Comparison of ENCODE assay signal across 8 cellular contexts in the genomic region with DNA sequence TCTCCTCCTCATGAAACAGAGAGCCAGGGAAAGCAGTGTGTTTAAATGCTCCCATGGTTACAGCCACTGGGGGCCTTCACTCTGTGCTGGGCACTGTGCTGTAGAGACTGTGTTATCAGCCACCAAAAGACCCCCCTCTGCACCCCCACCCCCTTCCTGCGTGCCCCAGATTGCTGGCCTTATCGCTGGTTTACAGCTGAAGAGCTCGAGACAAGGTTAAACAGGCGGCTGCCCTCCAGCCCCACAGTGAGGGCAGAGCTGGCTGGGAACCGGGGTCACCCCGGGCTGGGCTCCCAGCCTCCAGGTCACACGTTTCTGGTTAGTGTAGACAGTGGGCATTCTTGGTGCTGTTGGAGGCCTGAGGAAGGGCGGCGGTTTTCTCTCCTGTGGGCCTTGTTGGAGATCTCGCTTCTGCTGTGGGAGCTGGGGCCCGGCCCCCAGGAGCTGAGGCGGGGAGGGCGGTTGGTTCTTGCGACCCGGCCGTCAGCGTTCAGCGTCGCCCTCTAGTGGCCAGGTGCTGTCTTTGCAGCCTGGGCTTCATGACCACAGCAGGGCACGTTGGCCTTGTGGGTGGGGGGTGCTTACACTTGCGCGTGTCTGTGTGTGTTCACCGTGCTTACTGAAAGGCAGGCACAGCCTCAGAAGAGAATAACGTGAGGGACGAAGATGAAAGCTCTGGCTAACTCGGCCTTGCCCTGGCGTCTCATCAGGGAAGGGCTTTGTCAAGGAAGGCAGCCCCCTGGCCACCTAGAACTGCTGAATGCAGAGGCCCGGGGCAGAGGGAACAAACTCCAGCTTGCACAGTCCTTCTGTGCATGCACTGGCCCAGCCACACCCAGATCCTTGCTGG. TPM values are rescaled to one million over a fixed set of nuclear protein-coding genes. Genes with fewer than 3 reads are reported as not detected.
DNase-seq lines count a peak whose midpoint lies in the region; ATAC-seq, FAIRE-seq and TF ChIP-seq lines count a peak whose summit lies in the region.
"Had no signal": no experiment of that assay in that cellular context is flagged by ENCODE, and none has a peak within 500 bp of the region (broad histone marks: within the 10 kb centered on the region; RNA-seq: fewer than 3 reads in every experiment).

No MANE protein-coding gene starts in this region.

- no peak for TF ChIP-seq EP300 in upper lobe of left lung (IDR thresholded peaks at IDR 0.05)

- no peak for TF ChIP-seq POLR2A in upper lobe of left lung (IDR thresholded peaks at IDR 0.05)

- ATAC-seq in upper lobe of left lung (ENCODE audit: low FRiP score in 2 of 2) = peak; percentile 69 to 70
- ATAC-seq in GM19463 (IDR thresholded peaks at IDR 0.05; ENCODE audit: unreplicated experiment) = no peak

- FAIRE-seq in GM19239 (lab: Jason Lieb, UNC) = peak; percentile 83

- H3K36me3 ChIP-seq in neutrophil (peaks cover 59% of the 10 kb centered on the region), upper lobe of left lung (peaks cover 0 to 35% (median 20%) of the 10 kb centered on the region in 4 donors)

- TF ChIP-seq CTCF in epithelial cell of esophagus (IDR thresholded peaks at IDR 0.05; ENCODE audit: insufficient read depth, low read depth, low read length, missing control alignments) = peak; percentile 92
- TF ChIP-seq CTCF in neutrophil (IDR thresholded peaks at IDR 0.05) = peak; percentile 96
- TF ChIP-seq CTCF in upper lobe of left lung (IDR thresholded peaks at IDR 0.05) = peak; percentile 93 to 95 (median 94)

- DNase-seq in GM19239 (ENCODE audit: insufficient read length, low spot score) (peak; percentile 82), NCI-H345 (lab: John Stamatoyannopoulos, UW) (peak; percentile 23), epithelial cell of esophagus (ENCODE audit: low read depth) (peak; percentile 63), upper lobe of left lung (peak; percentile 72 to 87)
- peak; percentile 18 for DNase-seq in activated CD8-positive, alpha-beta memory T cell treated with anti-CD3 and anti-CD28 coated beads, Interleukin-2, amount 50 U/mL, for 24 hours (ENCODE audit: extremely low read depth)

- no peaks in the 10 kb centered on the region for H3K9me3 ChIP-seq in neutrophil
- H3K9me3 ChIP-seq in upper lobe of left lung = no peaks in the 10 kb centered on the region

- H3K4me1 ChIP-seq in neutrophil (ENCODE audit: control insufficient read depth in 1 of 2, insufficient read depth in 1 of 2, low read depth in 1 of 2, low read length in 1 of 2) = peaks cover 4 to 5% of the 10 kb centered on the region in 2 experiments
- peaks cover 11 to 39% (median 25%) of the 10 kb centered on the region in 4 donors for H3K4me1 ChIP-seq in upper lobe of left lung

- no peak overlapping the region for H3K4me3 ChIP-seq in epithelial cell of esophagus (ENCODE audit: low read length)
- H3K4me3 ChIP-seq in neutrophil (ENCODE audit: low read depth in 1 of 2, low read length in 1 of 2) = no peak overlapping the region
- H3K4me3 ChIP-seq in upper lobe of left lung = no peak overlapping the region

- WGBS in upper lobe of left lung, 2 donors = 40 to 59% methylated on average over 12 to 24 of the region's 28 CpGs

- no peak overlapping the region for H3K27ac ChIP-seq in neutrophil
- peak overlapping the region; percentile 21 to 79 (median 30) for H3K27ac ChIP-seq in upper lobe of left lung
- H3K27ac ChIP-seq: epithelial cell of prostate had no signal

- H3K27me3 ChIP-seq in neutrophil = no peaks in the 10 kb centered on the region
- H3K27me3 ChIP-seq in upper lobe of left lung = no peaks in the 10 kb centered on the region

RNA-seq across cellular contexts. Expression of a gene that starts 40.8 kb away (rescaled TPM):
- 10 to 100 TPM; 27.1 to 48.2 (median 35.3) TPM for total RNA-seq in upper lobe of left lung

Comparison
In these comparisons a context has a peak if more than half of its experiments do, and no peak if none do; other contexts are left out.
1. DNase-seq: peak in every context shown above with its lines; median percentile 82 in GM19239; 80 in upper lobe of left lung; 63 in epithelial cell of esophagus; 23 in NCI-H345; 18 in activated CD8-positive, alpha-beta memory T cell treated with anti-CD3 and anti-CD28 coated beads, Interleukin-2, amount 50 U/mL, for 24 hours.